In genomic region chr19:17458970-17459369, GRCh38 we compare ENCODE assay signal across 26 cellular contexts. TPM values are rescaled to one million over a fixed set of nuclear protein-coding genes. Genes with fewer than 3 reads are reported as not detected.
"Had no signal": no experiment of that assay in that cellular context is flagged by ENCODE, and none has a peak within 500 bp of the region (broad histone marks: within the 10 kb centered on the region; RNA-seq: fewer than 3 reads in every experiment).

No MANE protein-coding gene starts in this region.

- H3K4me1 ChIP-seq: gastrocnemius medialis, lower lobe of right lung, psoas muscle, right lobe of liver, uterus had no signal

- H3K9me3 Mint-ChIP-seq: naive B cell; nephron progenitor cell; stimulated activated effector memory CD8-positive, alpha-beta T cell treated with anti-CD3 and anti-CD28 coated beads, Interleukin-12 subunit alpha, Interleukin-12 subunit beta, amount 100 ng/mL, for 72 hours had no signal

- H3K9me3 ChIP-seq: esophagus muscularis mucosa, gastrocnemius medialis, heart right ventricle, left ventricle myocardium inferior, lower lobe of right lung, psoas muscle, right lobe of liver, suprapubic skin, thyroid gland, upper lobe of left lung, uterus had no signal

- H3K4me3 ChIP-seq: coronary artery, esophagus muscularis mucosa, gastrocnemius medialis, heart right ventricle, left ventricle myocardium inferior, lower lobe of right lung, psoas muscle, right lobe of liver, suprapubic skin, thyroid gland, upper lobe of left lung, uterus had no signal

- H3K27ac Mint-ChIP-seq: nephron progenitor cell; stimulated activated effector memory CD8-positive, alpha-beta T cell treated with anti-CD3 and anti-CD28 coated beads, Interleukin-12 subunit alpha, Interleukin-12 subunit beta, amount 100 ng/mL, for 72 hours had no signal

- H3K36me3 Mint-ChIP-seq: naive B cell; stimulated activated effector memory CD8-positive, alpha-beta T cell treated with anti-CD3 and anti-CD28 coated beads, Interleukin-12 subunit alpha, Interleukin-12 subunit beta, amount 100 ng/mL, for 72 hours had no signal

- H3K27ac ChIP-seq: coronary artery, esophagus muscularis mucosa, gastrocnemius medialis, heart right ventricle, left ventricle myocardium inferior, lower lobe of right lung, psoas muscle, right lobe of liver, suprapubic skin, thyroid gland, upper lobe of left lung, uterus had no signal

- ATAC-seq: gastrocnemius medialis; heart right ventricle; lower lobe of right lung; psoas muscle; right lobe of liver; stimulated activated effector memory CD8-positive, alpha-beta T cell treated with anti-CD3 and anti-CD28 coated beads, Interleukin-12 subunit alpha, Interleukin-12 subunit beta, amount 100 ng/mL, for 72 hours; stimulated activated naive CD8-positive, alpha-beta T cell treated with anti-CD3 and anti-CD28 coated beads, Interleukin-15, Interleukin-2, amounts not matched to agents 100 U/mL and 50 U/mL, for 24 hours had no signal

- H3K4me3 Mint-ChIP-seq: naive B cell; nephron progenitor cell; stimulated activated effector memory CD8-positive, alpha-beta T cell treated with anti-CD3 and anti-CD28 coated beads, Interleukin-12 subunit alpha, Interleukin-12 subunit beta, amount 100 ng/mL, for 72 hours had no signal

- H3K36me3 ChIP-seq: esophagus muscularis mucosa, gastrocnemius medialis, heart right ventricle, left ventricle myocardium inferior, lower lobe of right lung, right lobe of liver, suprapubic skin, thyroid gland, upper lobe of left lung, uterus had no signal

- DNase-seq: effector CD8-positive, alpha-beta T cell; gastrocnemius medialis; heart right ventricle; islet precursor cell; left ventricle myocardium inferior; lower lobe of right lung; mesenchymal stem cell; midbrain; naive B cell; nephron progenitor cell; psoas muscle; retina; right lobe of liver; stimulated activated CD4-positive, alpha-beta T cell treated with anti-CD3 and anti-CD28 coated beads, Interleukin-4, amount 100 ng/mL, for 1 hour; stimulated activated CD8-positive, alpha-beta memory T cell treated with anti-CD3 and anti-CD28 coated beads, Interleukin-4, amount 100 ng/mL, for 48 hours; stimulated activated naive CD8-positive, alpha-beta T cell treated with anti-CD3 and anti-CD28 coated beads, Interleukin-15, Interleukin-2, amounts not matched to agents 100 U/mL and 50 U/mL, for 24 hours; thyroid gland; upper lobe of left lung; uterus had no signal

RNA-seq across cellular contexts. Expression of gene NXNL1, which starts 1.8 kb away (rescaled TPM):
- total RNA-seq: dermis microvascular lymphatic vessel endothelial cell, esophagus muscularis mucosa, fibroblast of villous mesenchyme, gastrocnemius medialis, lower lobe of right lung, omental fat pad, right lobe of liver, suprapubic skin, thyroid gland, upper lobe of left lung, uterus had no signal

RNA-seq across cellular contexts. Expression of gene TMEM221, which starts 10.5 kb away (rescaled TPM):
- total RNA-seq: dermis microvascular lymphatic vessel endothelial cell, fibroblast of villous mesenchyme, gastrocnemius medialis, lower lobe of right lung had no signal
